2 cellular contexts compared by ENCODE assay signal in genomic region chr1:170568197-170568596, GRCh38.
TF ChIP-seq lines count a peak whose summit lies in the region.

No MANE protein-coding gene starts in this region.

TF ChIP-seq in HepG2, 621 proteins besides CTCF, POLR2A, EP300 and RAD21:
- TF ChIP-seq ZNF280B (CRISPR knock-in tag; IDR thresholded peaks at IDR 0.05; ENCODE audit: borderline replicate concordance) (no peak), RFX5 (IDR thresholded peaks at IDR 0.05; ENCODE audit: low read depth, low read length) (peak; percentile 69)

TF ChIP-seq in WTC11, 78 proteins besides CTCF, POLR2A, EP300 and RAD21:
- TF ChIP-seq FOXK1 (CRISPR knock-in tag; IDR thresholded peaks at IDR 0.05) (no peak), TEAD4 (CRISPR knock-in tag; IDR thresholded peaks at IDR 0.05) (no peak), SMAD3 (CRISPR knock-in tag; IDR thresholded peaks at IDR 0.05; ENCODE audit: borderline replicate concordance) (no peak), USF2 (CRISPR knock-in tag; IDR thresholded peaks at IDR 0.05) (no peak)
